ENCODE assay signal across 11 cellular contexts in the genomic region with DNA sequence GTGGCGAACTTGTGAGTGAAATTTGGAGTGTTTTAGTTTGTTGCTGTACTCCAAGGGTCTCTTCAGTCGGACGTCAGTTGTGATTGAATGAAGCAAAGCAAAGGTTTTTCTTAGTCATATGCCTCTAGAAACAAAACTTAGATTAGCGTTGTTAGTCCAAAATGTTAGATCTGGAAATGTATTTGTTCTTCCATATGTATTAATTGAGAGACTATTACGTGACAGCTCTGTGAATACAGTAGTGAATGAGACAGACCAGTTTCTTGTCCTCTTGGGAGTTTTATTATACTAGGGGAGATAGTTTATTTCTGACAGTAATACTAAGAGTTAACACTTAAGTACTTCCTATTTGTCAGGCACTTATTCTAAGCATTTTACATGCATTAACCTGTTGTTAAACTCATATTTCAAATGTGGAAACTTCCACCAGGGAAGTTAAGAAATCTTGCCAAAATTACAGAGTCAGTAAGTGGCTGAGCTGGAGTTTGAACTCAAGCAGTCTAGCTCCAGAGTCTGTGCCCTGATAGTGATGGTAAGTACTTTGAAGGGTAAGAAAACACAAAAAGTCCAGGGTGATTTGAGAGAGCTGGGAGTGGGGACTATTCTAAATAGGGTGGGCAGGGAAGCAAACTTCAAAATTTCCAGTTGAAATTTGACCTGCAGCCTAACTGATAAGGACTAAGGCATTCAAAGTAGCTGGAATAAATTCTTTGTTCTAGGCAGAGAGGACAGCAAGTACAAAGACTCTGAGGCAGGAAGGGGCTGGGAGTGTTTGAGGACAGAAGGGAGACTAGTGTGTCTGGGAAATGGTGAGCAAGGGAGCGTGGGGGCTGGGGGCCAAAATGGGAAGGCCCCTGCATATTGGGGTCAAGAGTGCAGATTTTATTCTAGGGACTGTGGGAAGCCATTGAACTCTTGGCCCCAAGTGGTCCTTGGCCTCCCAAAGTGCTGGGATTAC. TPM values are rescaled to one million over a fixed set of nuclear protein-coding genes. Genes with fewer than 3 reads are reported as not detected.
DNase-seq lines count a peak whose midpoint lies in the region; ATAC-seq and TF ChIP-seq lines count a peak whose summit lies in the region.
"Had no signal": no experiment of that assay in that cellular context is flagged by ENCODE, and none has a peak within 500 bp of the region (broad histone marks: within the 10 kb centered on the region; RNA-seq: fewer than 3 reads in every experiment).

No MANE protein-coding gene starts in this region.

- no peak overlapping the region for H3K4me3 ChIP-seq in HEK293 (ENCODE audit: low read depth, low read length)
- no peak overlapping the region for H3K4me3 ChIP-seq in right atrium auricular region
- H3K4me3 ChIP-seq in trophoblast cell (ENCODE audit: low read depth, low read length): no peak overlapping the region
- H3K4me3 ChIP-seq: SJSA1 had no signal

- H3K4me2 ChIP-seq in trophoblast cell (ENCODE audit: low read length): peak overlapping the region; percentile 29

- H3K36me3 ChIP-seq in HEK293 (ENCODE audit: control insufficient read depth in 2 of 2, insufficient read depth in 1 of 2, low read length in 2 of 2) (no peaks in the 10 kb centered on the region), right atrium auricular region (no peaks in the 10 kb centered on the region), trophoblast cell (ENCODE audit: control insufficient read depth in 1 of 2, insufficient read depth in 2 of 2, low read length in 2 of 2) (peaks cover 0 to 3% of the 10 kb centered on the region in 2 experiments)
- H3K36me3 ChIP-seq: SJSA1 had no signal

- H3K4me1 ChIP-seq in HEK293 (ENCODE audit: control insufficient read depth, insufficient read depth, low read length) (peaks cover 29% of the 10 kb centered on the region), right atrium auricular region (peaks cover 0 to 96% of the 10 kb centered on the region in 2 donors), trophoblast cell (ENCODE audit: control insufficient read depth in 1 of 2, insufficient read depth in 2 of 2, low read length in 2 of 2) (peaks cover 8 to 10% of the 10 kb centered on the region in 2 experiments)

- H3K27me3 ChIP-seq in right atrium auricular region (no peaks in the 10 kb centered on the region), trophoblast cell (ENCODE audit: insufficient read depth, low read length) (no peaks in the 10 kb centered on the region)
- H3K27me3 ChIP-seq: SJSA1 had no signal

- H3K4me3 Mint-ChIP-seq in activated T-helper 17 cell treated with anti-CD3 and anti-CD28 coated beads, Interleukin-2, amount 50 U/mL, for 72 hours: peak overlapping the region; percentile 54

- CTCF ChIA-PET in HEK293 (lab: Yijun Ruan, JAX): interaction anchor here (0.8 to 1.1 kb wide), 2 partner anchors 24 to 94 kb away, joined by 4 to 7 read pairs; no protein-coding TSS in a partner anchor

- DNase-seq in right atrium auricular region (ENCODE audit: low spot score): peak; percentile 69
- DNase-seq in trophoblast cell: peak; percentile 23 to 62
- DNase-seq in NK-92 (lab: John Stamatoyannopoulos, UW; ENCODE audit: unreplicated experiment): no peak
- no peak for DNase-seq in midbrain (lab: John Stamatoyannopoulos, UW)
- no peak for DNase-seq in NCI-H2107 (lab: John Stamatoyannopoulos, UW)
- DNase-seq in activated effector memory CD4-positive, alpha-beta T cell treated with Interleukin-2 at 50 U/mL for 16 hours: no peak

- no peak overlapping the region for H3K14ac ChIP-seq in trophoblast cell (ENCODE audit: low read length)

- H2BK5ac ChIP-seq in trophoblast cell (ENCODE audit: low read depth, low read length, poor library complexity): no peak overlapping the region

- H3K4ac ChIP-seq in trophoblast cell (ENCODE audit: low read depth, low read length): no peak overlapping the region

- no peak overlapping the region for H4K12ac ChIP-seq in trophoblast cell (ENCODE audit: low read depth, low read length)

- peaks cover 2% of the 10 kb centered on the region for H3K79me1 ChIP-seq in trophoblast cell (ENCODE audit: low read length)

- peaks cover 15% of the 10 kb centered on the region for H3K36me3 Mint-ChIP-seq in activated T-helper 17 cell treated with anti-CD3 and anti-CD28 coated beads, Interleukin-2, amount 50 U/mL, for 72 hours (ENCODE audit: low read depth)

- TF ChIP-seq CTCF in HEK293 (tag by site-specific recombination; IDR thresholded peaks at IDR 0.05) (no peak), right atrium auricular region (IDR thresholded peaks at IDR 0.05) (no peak)

- no peak overlapping the region for H4K91ac ChIP-seq in trophoblast cell (ENCODE audit: low read depth, low read length)

- H2BK120ac ChIP-seq in trophoblast cell (ENCODE audit: insufficient read depth, low read length, poor library complexity): no peak overlapping the region

- POLR2A ChIA-PET in HEK293 (lab: Yijun Ruan, JAX): interaction anchor here (0.8 to 1.7 kb wide), 2 partner anchors 10 to 19 kb away, joined by 3 to 8 read pairs; no protein-coding TSS in a partner anchor

- H3K9me3 ChIP-seq in HEK293 (ENCODE audit: control insufficient read depth, insufficient read depth, low read depth, low read length): no peaks in the 10 kb centered on the region
- H3K9me3 ChIP-seq in right atrium auricular region: no peaks in the 10 kb centered on the region
- no peaks in the 10 kb centered on the region for H3K9me3 ChIP-seq in trophoblast cell (ENCODE audit: insufficient read depth, low read depth, low read length)
- H3K9me3 ChIP-seq: SJSA1 had no signal

- WGBS in trophoblast cell (ENCODE audit: extremely low coverage, insufficient coverage, insufficient read length): no CpG with 5 or more reads among the region's 6 CpGs

- H3K27ac ChIP-seq in HEK293 (ENCODE audit: extremely low read depth, low read depth, low read length) (no peak overlapping the region; the same call in 1 of the 2 replicates), right atrium auricular region (peak overlapping the region; percentile 69 to 74), trophoblast cell (ENCODE audit: low read depth, low read length) (peak overlapping the region; percentile 46)
- H3K27ac ChIP-seq: KMS-11, SJSA1 had no signal

- H2AFZ ChIP-seq in trophoblast cell (ENCODE audit: insufficient read depth, low read length, poor library complexity): no peak overlapping the region

- H3K9ac ChIP-seq in trophoblast cell (ENCODE audit: low read length): no peak overlapping the region
- H3K9ac ChIP-seq: KMS-11 had no signal

- H3K27ac Mint-ChIP-seq in activated T-helper 17 cell treated with anti-CD3 and anti-CD28 coated beads, Interleukin-2, amount 50 U/mL, for 72 hours: peak overlapping the region; percentile 73

- no peak overlapping the region for H4K8ac ChIP-seq in trophoblast cell (ENCODE audit: low read depth, low read length)

- H3K4me1 Mint-ChIP-seq in activated T-helper 17 cell treated with anti-CD3 and anti-CD28 coated beads, Interleukin-2, amount 50 U/mL, for 72 hours: peaks cover 53% of the 10 kb centered on the region

- H2AK5ac ChIP-seq in trophoblast cell (ENCODE audit: low read length): no peak overlapping the region

- H3K9me3 Mint-ChIP-seq in activated T-helper 17 cell treated with anti-CD3 and anti-CD28 coated beads, Interleukin-2, amount 50 U/mL, for 72 hours: no peaks in the 10 kb centered on the region
- H3K9me3 Mint-ChIP-seq: activated naive CD4-positive, alpha-beta T cell treated with anti-CD3 and anti-CD28 coated beads, Interleukin-2, amount 50 U/mL, for 72 hours had no signal

- no peak for ATAC-seq in activated T-helper 17 cell treated with anti-CD3 and anti-CD28 coated beads, Interleukin-2, amount 50 U/mL, for 72 hours (replicated peaks)

- H3K79me2 ChIP-seq in trophoblast cell (ENCODE audit: control insufficient read depth, insufficient read depth, low read length, poor library complexity): peaks cover 9% of the 10 kb centered on the region

- H3K18ac ChIP-seq in trophoblast cell (ENCODE audit: low read length): no peak overlapping the region

- H3K23ac ChIP-seq in trophoblast cell (ENCODE audit: low read length): no peak overlapping the region

- no peaks in the 10 kb centered on the region for H3K27me3 Mint-ChIP-seq in activated T-helper 17 cell treated with anti-CD3 and anti-CD28 coated beads, Interleukin-2, amount 50 U/mL, for 72 hours

- no peak overlapping the region for H2BK12ac ChIP-seq in trophoblast cell (ENCODE audit: low read length)

TF ChIP-seq in HEK293, 187 proteins besides CTCF, POLR2A, EP300 and RAD21 (continues in another document):
- no peak for TF ChIP-seq ZNF292 (tag by site-specific recombination; IDR thresholded peaks at IDR 0.05; ENCODE audit: borderline replicate concordance, low read depth)
- peak; percentile 43 for TF ChIP-seq ZXDB (tag by site-specific recombination; IDR thresholded peaks at IDR 0.05)
- peak; percentile 7; the same call in 1 of the 2 replicates for TF ChIP-seq FEZF1 (tag by site-specific recombination; IDR thresholded peaks at IDR 0.05)
- no peak for TF ChIP-seq ZNF560 (tag by site-specific recombination; IDR thresholded peaks at IDR 0.05; ENCODE audit: borderline replicate concordance)
- TF ChIP-seq ZNF157 (tag by site-specific recombination; IDR thresholded peaks at IDR 0.05): no peak
- peak; percentile 46 for TF ChIP-seq GLI2 (tag by site-specific recombination; IDR thresholded peaks at IDR 0.05; ENCODE audit: borderline replicate concordance, low read depth)
- TF ChIP-seq, protein P1, sequence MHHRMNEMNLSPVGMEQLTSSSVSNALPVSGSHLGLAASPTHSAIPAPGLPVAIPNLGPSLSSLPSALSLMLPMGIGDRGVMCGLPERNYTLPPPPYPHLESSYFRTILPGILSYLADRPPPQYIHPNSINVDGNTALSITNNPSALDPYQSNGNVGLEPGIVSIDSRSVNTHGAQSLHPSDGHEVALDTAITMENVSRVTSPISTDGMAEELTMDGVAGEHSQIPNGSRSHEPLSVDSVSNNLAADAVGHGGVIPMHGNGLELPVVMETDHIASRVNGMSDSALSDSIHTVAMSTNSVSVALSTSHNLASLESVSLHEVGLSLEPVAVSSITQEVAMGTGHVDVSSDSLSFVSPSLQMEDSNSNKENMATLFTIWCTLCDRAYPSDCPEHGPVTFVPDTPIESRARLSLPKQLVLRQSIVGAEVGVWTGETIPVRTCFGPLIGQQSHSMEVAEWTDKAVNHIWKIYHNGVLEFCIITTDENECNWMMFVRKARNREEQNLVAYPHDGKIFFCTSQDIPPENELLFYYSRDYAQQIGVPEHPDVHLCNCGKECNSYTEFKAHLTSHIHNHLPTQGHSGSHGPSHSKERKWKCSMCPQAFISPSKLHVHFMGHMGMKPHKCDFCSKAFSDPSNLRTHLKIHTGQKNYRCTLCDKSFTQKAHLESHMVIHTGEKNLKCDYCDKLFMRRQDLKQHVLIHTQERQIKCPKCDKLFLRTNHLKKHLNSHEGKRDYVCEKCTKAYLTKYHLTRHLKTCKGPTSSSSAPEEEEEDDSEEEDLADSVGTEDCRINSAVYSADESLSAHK (tag by site-specific recombination; IDR thresholded peaks at IDR 0.05): 0 out of 2 replicates have a peak, but pooled peaks have one; percentile 67
- peak; percentile 80 for TF ChIP-seq ZNF843 (tag by site-specific recombination; IDR thresholded peaks at IDR 0.05)
- TF ChIP-seq ZBTB48 (tag by site-specific recombination; IDR thresholded peaks at IDR 0.05): 0 out of 2 replicates have a peak, but pooled peaks have one; percentile 24

RNA-seq across cellular contexts. Expression of a gene that starts 17.0 kb away (rescaled TPM):
- 100 to 1,000 TPM; 220 to 254 TPM for total RNA-seq in activated T-helper 17 cell treated with anti-CD3 and anti-CD28 coated beads, Interleukin-2, amount 50 U/mL, for 72 hours
- total RNA-seq in right atrium auricular region: 100 to 1,000 TPM; 171 to 196 TPM
- 225 and 238 TPM in 2 replicates for polyA plus RNA-seq in trophoblast cell (2013)

Comparison
In these comparisons a context has a peak if more than half of its experiments do, and no peak if none do; other contexts are left out.
1. DNase-seq: peak in right atrium auricular region (single experiment) and trophoblast cell (2 of 2); none in NK-92 (single experiment), midbrain (single experiment), NCI-H2107 (single experiment) and activated effector memory CD4-positive, alpha-beta T cell treated with Interleukin-2 at 50 U/mL for 16 hours (single experiment).